In genomic region chr21:29621525-29621924, GRCh38 we compare ENCODE assay signal across 35 cellular contexts.
"Had no signal": no experiment of that assay in that cellular context is flagged by ENCODE, and none has a peak within 500 bp of the region (broad histone marks: within the 10 kb centered on the region; RNA-seq: fewer than 3 reads in every experiment).

No MANE protein-coding gene starts in this region.

- H3K36me3 ChIP-seq: MG63 had no signal

- DNase-seq: Karpas-422, Kasumi-1, MG63, MM.1S, MV-4-11, NCI-H1048, NCI-H1092, NCI-H1092 treated with DMSO at 0.1 percent for 48 hours, NCI-H1105, NCI-H1105 treated with DMSO at 0.1 percent for 48 hours, NCI-H1417, NCI-H1417 treated with DMSO at 0.1 percent for 48 hours, NCI-H1436, NCI-H1436 treated with DMSO at 0.1 percent for 48 hours, NCI-H146, NCI-H1694, NCI-H1694 treated with DMSO at 0.1 percent for 48 hours, NCI-H187, NCI-H187 treated with DMSO at 0.1 percent for 48 hours, NCI-H1930, NCI-H2029, NCI-H2029 treated with DMSO at 0.1 percent for 48 hours, NCI-H2081, NCI-H2081 treated with DMSO at 0.1 percent for 48 hours, NCI-H2107, NCI-H2171, NCI-H2171 treated with DMSO at 0.1 percent for 48 hours, NCI-H2227 treated with DMSO at 0.1 percent for 48 hours, NCI-H226, NCI-H345, NCI-H446, NCI-H446 treated with DMSO at 0.1 percent for 48 hours, NCI-H510A, NCI-H510A treated with DMSO at 0.1 percent for 48 hours, NCI-H524 had no signal

- H3K9me3 ChIP-seq: MG63 had no signal

- H3K4me3 ChIP-seq: MG63 had no signal

- H3K27me3 ChIP-seq: MG63 had no signal
